9 cellular contexts compared by ENCODE assay signal in the genomic region with DNA sequence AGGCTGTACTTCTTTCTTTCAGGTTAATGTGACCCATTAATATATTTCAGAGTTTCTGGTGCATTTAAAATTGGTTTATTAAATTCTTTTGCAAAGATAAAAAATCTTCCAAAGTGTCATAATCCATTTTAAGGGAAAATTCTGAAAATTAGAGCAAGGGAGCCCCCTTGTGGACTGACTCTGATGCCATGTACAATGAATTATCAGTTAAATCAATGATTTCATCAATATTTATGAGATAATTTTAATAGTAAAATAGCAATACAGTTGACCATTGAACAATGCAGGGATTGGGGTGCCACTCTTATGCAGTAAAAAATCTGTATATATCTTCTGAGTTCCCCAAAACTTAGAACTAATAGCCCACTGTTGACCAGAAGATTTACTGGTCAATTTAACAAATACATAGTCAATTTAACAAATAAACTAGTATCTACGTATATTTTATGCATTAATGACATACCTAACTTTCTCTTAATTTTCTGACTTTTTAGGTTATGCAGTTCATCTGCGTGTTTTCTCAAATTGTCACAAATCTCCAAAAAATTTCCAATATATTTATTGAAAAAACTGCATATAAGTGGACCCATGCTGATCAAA.
DNase-seq lines count a peak whose midpoint lies in the region; ATAC-seq, FAIRE-seq and TF ChIP-seq lines count a peak whose summit lies in the region.
"Had no signal": no experiment of that assay in that cellular context is flagged by ENCODE, and none has a peak within 500 bp of the region (broad histone marks: within the 10 kb centered on the region; RNA-seq: fewer than 3 reads in every experiment).

No MANE protein-coding gene starts in this region.

- BruUV-seq in mammary epithelial cell (replicated peaks; lab: Mats Ljungman, UMichigan): no TSS peak

- H3K27ac ChIP-seq in mammary epithelial cell (ENCODE audit: insufficient read depth, low read depth, low read length): no peak overlapping the region

- intact Hi-C loops in mammary epithelial cell (cut with micrococcal nuclease): loop anchor here (5.0 to 10.0 kb wide), 5 partner anchors 154 to 1434 kb away; no protein-coding TSS in a partner anchor

- no peak for FAIRE-seq in D721Med (lab: Jason Lieb, UNC)

- H3K36me3 Mint-ChIP-seq in nephron progenitor cell (ENCODE audit: low read depth): no peaks in the 10 kb centered on the region

- H4K20me1 ChIP-seq in mammary epithelial cell (ENCODE audit: insufficient read depth, low read length): no peaks in the 10 kb centered on the region

- H3K9me3 Mint-ChIP-seq in nephron progenitor cell: no peaks in the 10 kb centered on the region
- H3K9me3 Mint-ChIP-seq: stimulated activated naive CD8-positive, alpha-beta T cell treated with anti-CD3 and anti-CD28 coated beads, Interleukin-15, Interleukin-2, amounts not matched to agents 100 ng/mL and 50 ng/mL, for 24 hours had no signal

- H3K27ac Mint-ChIP-seq in nephron progenitor cell: no peak overlapping the region
- H3K27ac Mint-ChIP-seq: stimulated activated naive CD8-positive, alpha-beta T cell treated with anti-CD3 and anti-CD28 coated beads, Interleukin-15, Interleukin-2, amounts not matched to agents 100 ng/mL and 50 ng/mL, for 24 hours had no signal

- ATAC-seq in HG03097 (IDR thresholded peaks at IDR 0.05; ENCODE audit: low FRiP score, unreplicated experiment) (no peak), GM19035 (IDR thresholded peaks at IDR 0.05; ENCODE audit: unreplicated experiment) (no peak)

- no peaks in the 10 kb centered on the region for H3K27me3 Mint-ChIP-seq in nephron progenitor cell (ENCODE audit: low read depth, poor library complexity)
- H3K27me3 Mint-ChIP-seq: stimulated activated naive CD8-positive, alpha-beta T cell treated with anti-CD3 and anti-CD28 coated beads, Interleukin-15, Interleukin-2, amounts not matched to agents 100 ng/mL and 50 ng/mL, for 24 hours had no signal

- no peaks in the 10 kb centered on the region for H3K36me3 ChIP-seq in mammary epithelial cell (ENCODE audit: insufficient read depth, low read length)

- no peak overlapping the region for H3K4me2 ChIP-seq in mammary epithelial cell (ENCODE audit: insufficient read depth, low read depth, low read length)

- no peak overlapping the region for H3K9ac ChIP-seq in mammary epithelial cell (ENCODE audit: insufficient read depth, low read length)

- CTCF ChIA-PET in mammary epithelial cell (lab: Charles Lee; ENCODE audit: low non-redundant PET) (no interaction called here), HEK293T (lab: Yijun Ruan, JAX) (no interaction called here)

- in situ Hi-C loops in mammary epithelial cell (cut with MboI; ENCODE audit: low sequenced_read_pairs in 2 of 2): loop anchor here in 1 of 2 donors (25.0 kb wide), 2 partner anchors 406 to 781 kb away; no protein-coding TSS in a partner anchor

- H3K4me1 ChIP-seq in mammary epithelial cell (ENCODE audit: insufficient read depth, low read length): no peaks in the 10 kb centered on the region

- no peak overlapping the region for H2AFZ ChIP-seq in mammary epithelial cell (ENCODE audit: low read depth, low read length)

- DNase-seq in D721Med (ENCODE audit: insufficient read length, low spot score): no peak
- peak; percentile 6 for DNase-seq in Jurkat, Clone E6-1 (ENCODE audit: low read depth, low spot score)
- peak; percentile 9 for DNase-seq in mammary epithelial cell
- DNase-seq in nephron progenitor cell: peak; percentile 31
- DNase-seq in HEK293T (ENCODE audit: extremely low spot score): no peak
- no peak for DNase-seq in epidermal melanocyte (ENCODE audit: insufficient read length, low spot score)

- peaks cover 1% of the 10 kb centered on the region for H3K27me3 ChIP-seq in mammary epithelial cell (ENCODE audit: insufficient read depth, low read length)

- TF ChIP-seq CTCF in D721Med (IDR thresholded peaks at IDR 0.05; ENCODE audit: insufficient read depth, missing control alignments): peak; percentile 85
- peak; percentile 63 to 65 for TF ChIP-seq CTCF in mammary epithelial cell (conservative IDR thresholded peaks at IDR 0.05 in 1 of 2, IDR thresholded peaks at IDR 0.05 in 1 of 2; ENCODE audit: extremely low read depth in 1 of 2, insufficient read depth in 1 of 2, low read depth in 1 of 2, low read length in 2 of 2)
- peak; percentile 75 for TF ChIP-seq CTCF in nephron progenitor cell (IDR thresholded peaks at IDR 0.05)

- no peaks in the 10 kb centered on the region for H3K9me3 ChIP-seq in mammary epithelial cell (replicated peaks; ENCODE audit: insufficient read depth, low read length)

- dilution Hi-C loops in mammary epithelial cell (cut with HindIII; ENCODE audit: low sequenced_read_pairs): no loop called here

- H3K4me3 ChIP-seq in Jurkat, Clone E6-1 (ENCODE audit: low read length): no peak overlapping the region
- no peak overlapping the region for H3K4me3 ChIP-seq in mammary epithelial cell (replicated peaks in 1 of 3; ENCODE audit: insufficient read depth in 1 of 3, low read depth in 2 of 3, low read length in 3 of 3)

- H3K4me3 Mint-ChIP-seq in nephron progenitor cell: no peak overlapping the region
- H3K4me3 Mint-ChIP-seq: stimulated activated naive CD8-positive, alpha-beta T cell treated with anti-CD3 and anti-CD28 coated beads, Interleukin-15, Interleukin-2, amounts not matched to agents 100 ng/mL and 50 ng/mL, for 24 hours had no signal

- 46% methylated on average over 2 of the region's 2 CpGs for WGBS in mammary epithelial cell (ENCODE audit: low coverage, missing lambda C conversion rate)

- POLR2A ChIA-PET in HEK293T (lab: Yijun Ruan, JAX): no interaction called here

- H3K4me1 Mint-ChIP-seq in nephron progenitor cell: peaks cover 5% of the 10 kb centered on the region

- H3K79me2 ChIP-seq in mammary epithelial cell (ENCODE audit: insufficient read depth, low read length): no peaks in the 10 kb centered on the region

TF ChIP-seq in HEK293T, 16 proteins besides CTCF, POLR2A, EP300 and RAD21:
- TF ChIP-seq L3MBTL2 (conservative IDR thresholded peaks at IDR 0.05) (no peak), BHLHE40 (IDR thresholded peaks at IDR 0.05; ENCODE audit: borderline replicate concordance) (no peak), LEF1 (IDR thresholded peaks at IDR 0.05; ENCODE audit: borderline replicate concordance) (no peak), HDGF (IDR thresholded peaks at IDR 0.05; ENCODE audit: borderline replicate concordance) (no peak), ZNF384 (IDR thresholded peaks at IDR 0.05) (no peak), FOXK2 (IDR thresholded peaks at IDR 0.05) (no peak), TARDBP (IDR thresholded peaks at IDR 0.05) (no peak), CTBP1 (IDR thresholded peaks at IDR 0.05; ENCODE audit: borderline replicate concordance) (no peak), ARNT (IDR thresholded peaks at IDR 0.05) (no peak), SUZ12 (IDR thresholded peaks at IDR 0.05) (no peak), ELF4 (IDR thresholded peaks at IDR 0.05) (no peak), NFRKB (IDR thresholded peaks at IDR 0.05) (no peak), FOXM1 (IDR thresholded peaks at IDR 0.05; ENCODE audit: borderline replicate concordance) (no peak)
- TF ChIP-seq, protein P1, sequence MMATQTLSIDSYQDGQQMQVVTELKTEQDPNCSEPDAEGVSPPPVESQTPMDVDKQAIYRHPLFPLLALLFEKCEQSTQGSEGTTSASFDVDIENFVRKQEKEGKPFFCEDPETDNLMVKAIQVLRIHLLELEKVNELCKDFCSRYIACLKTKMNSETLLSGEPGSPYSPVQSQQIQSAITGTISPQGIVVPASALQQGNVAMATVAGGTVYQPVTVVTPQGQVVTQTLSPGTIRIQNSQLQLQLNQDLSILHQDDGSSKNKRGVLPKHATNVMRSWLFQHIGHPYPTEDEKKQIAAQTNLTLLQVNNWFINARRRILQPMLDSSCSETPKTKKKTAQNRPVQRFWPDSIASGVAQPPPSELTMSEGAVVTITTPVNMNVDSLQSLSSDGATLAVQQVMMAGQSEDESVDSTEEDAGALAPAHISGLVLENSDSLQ (IDR thresholded peaks at IDR 0.05): no peak
TF ChIP-seq in HEK293T: peak in this region for 0.

Comparison
In these comparisons a context has a peak if more than half of its experiments do, and no peak if none do; other contexts are left out.
1. DNase-seq: peak in Jurkat, Clone E6-1 (single experiment), mammary epithelial cell (single experiment) and nephron progenitor cell (single experiment); none in D721Med (single experiment), HEK293T (single experiment) and epidermal melanocyte (single experiment).
2. Peak in every context shown above with its lines, with median percentiles within 50 percentile points of each other: CTCF ChIP-seq.